1 cellular context compared by ENCODE assay signal in the genomic region with DNA sequence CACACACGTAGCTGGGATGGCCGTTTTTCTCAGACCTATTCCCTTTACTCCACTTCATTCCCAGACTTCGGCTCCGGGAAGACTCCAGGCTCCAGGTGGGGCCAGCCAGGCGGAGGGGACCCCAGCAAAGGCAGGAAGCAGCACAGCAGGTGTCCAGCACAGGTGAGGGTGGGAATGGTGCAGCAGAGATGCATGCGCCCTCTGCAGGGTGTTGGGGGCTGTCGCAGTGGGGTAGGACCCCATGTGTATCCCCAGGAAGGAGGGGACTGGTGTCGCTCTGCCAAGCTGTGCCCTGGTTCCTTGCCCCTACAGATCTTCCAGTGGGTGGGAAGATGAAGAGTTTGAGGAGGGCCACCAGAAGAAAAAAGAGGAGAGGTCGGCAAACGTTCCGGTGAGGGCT.
TF ChIP-seq lines count a peak whose summit lies in the region.

No MANE protein-coding gene starts in this region.

TF ChIP-seq in HCT116, 20 proteins besides CTCF, POLR2A, EP300 and RAD21 (continued from another document):
- TF ChIP-seq CEBPB (IDR thresholded peaks at IDR 0.05; ENCODE audit: low read depth), result no peak
- TF ChIP-seq, protein P1, sequence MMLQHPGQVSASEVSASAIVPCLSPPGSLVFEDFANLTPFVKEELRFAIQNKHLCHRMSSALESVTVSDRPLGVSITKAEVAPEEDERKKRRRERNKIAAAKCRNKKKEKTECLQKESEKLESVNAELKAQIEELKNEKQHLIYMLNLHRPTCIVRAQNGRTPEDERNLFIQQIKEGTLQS (IDR thresholded peaks at IDR 0.05), result no peak
- TF ChIP-seq EZH2phosphoT487 (IDR thresholded peaks at IDR 0.05; ENCODE audit: borderline replicate concordance), result no peak
- TF ChIP-seq ZFX (IDR thresholded peaks at IDR 0.05), result no peak
- TF ChIP-seq SP1 (IDR thresholded peaks at IDR 0.05; ENCODE audit: low read depth), result no peak
- TF ChIP-seq, protein P2, sequence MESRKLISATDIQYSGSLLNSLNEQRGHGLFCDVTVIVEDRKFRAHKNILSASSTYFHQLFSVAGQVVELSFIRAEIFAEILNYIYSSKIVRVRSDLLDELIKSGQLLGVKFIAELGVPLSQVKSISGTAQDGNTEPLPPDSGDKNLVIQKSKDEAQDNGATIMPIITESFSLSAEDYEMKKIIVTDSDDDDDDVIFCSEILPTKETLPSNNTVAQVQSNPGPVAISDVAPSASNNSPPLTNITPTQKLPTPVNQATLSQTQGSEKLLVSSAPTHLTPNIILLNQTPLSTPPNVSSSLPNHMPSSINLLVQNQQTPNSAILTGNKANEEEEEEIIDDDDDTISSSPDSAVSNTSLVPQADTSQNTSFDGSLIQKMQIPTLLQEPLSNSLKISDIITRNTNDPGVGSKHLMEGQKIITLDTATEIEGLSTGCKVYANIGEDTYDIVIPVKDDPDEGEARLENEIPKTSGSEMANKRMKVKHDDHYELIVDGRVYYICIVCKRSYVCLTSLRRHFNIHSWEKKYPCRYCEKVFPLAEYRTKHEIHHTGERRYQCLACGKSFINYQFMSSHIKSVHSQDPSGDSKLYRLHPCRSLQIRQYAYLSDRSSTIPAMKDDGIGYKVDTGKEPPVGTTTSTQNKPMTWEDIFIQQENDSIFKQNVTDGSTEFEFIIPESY (IDR thresholded peaks at IDR 0.05; ENCODE audit: extremely low read depth, insufficient replicate concordance, low read length), result no peak
- no peak for TF ChIP-seq JUND (IDR thresholded peaks at IDR 0.05)
- no peak for TF ChIP-seq YY1 (IDR thresholded peaks at IDR 0.05; ENCODE audit: extremely low read depth, insufficient replicate concordance, low read depth, low read length)
- no peak for TF ChIP-seq SRF (IDR thresholded peaks at IDR 0.05; ENCODE audit: low read depth)
- TF ChIP-seq SIN3A (IDR thresholded peaks at IDR 0.05; ENCODE audit: low read depth), result no peak
- TF ChIP-seq REST (IDR thresholded peaks at IDR 0.05; ENCODE audit: low read depth), result no peak
- TF ChIP-seq, protein P3, sequence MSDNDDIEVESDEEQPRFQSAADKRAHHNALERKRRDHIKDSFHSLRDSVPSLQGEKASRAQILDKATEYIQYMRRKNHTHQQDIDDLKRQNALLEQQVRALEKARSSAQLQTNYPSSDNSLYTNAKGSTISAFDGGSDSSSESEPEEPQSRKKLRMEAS (IDR thresholded peaks at IDR 0.05), result no peak
- no peak for TF ChIP-seq EZH2 (IDR thresholded peaks at IDR 0.05)
